In genomic region chr2:235727891-235728380, GRCh38 we compare ENCODE assay signal across 16 cellular contexts.
"Had no signal": no experiment of that assay in that cellular context is flagged by ENCODE, and none has a peak within 500 bp of the region (broad histone marks: within the 10 kb centered on the region; RNA-seq: fewer than 3 reads in every experiment).

No MANE protein-coding gene starts in this region.

- H3K9me3 Mint-ChIP-seq: immature natural killer cell; naive B cell; stimulated activated effector memory CD8-positive, alpha-beta T cell treated with anti-CD3 and anti-CD28 coated beads, Interleukin-12 subunit alpha, Interleukin-12 subunit beta, amount 100 ng/mL, for 72 hours; stimulated activated naive CD8-positive, alpha-beta T cell treated with anti-CD3 and anti-CD28 coated beads, Interleukin-15, Interleukin-2, amounts not matched to agents 100 ng/mL and 50 ng/mL, for 24 hours; type B pancreatic cell had no signal

- H3K9me3 ChIP-seq: gastroesophageal sphincter, thoracic aorta had no signal

- H3K4me3 Mint-ChIP-seq: immature natural killer cell; naive B cell; stimulated activated effector memory CD8-positive, alpha-beta T cell treated with anti-CD3 and anti-CD28 coated beads, Interleukin-12 subunit alpha, Interleukin-12 subunit beta, amount 100 ng/mL, for 72 hours; stimulated activated naive CD8-positive, alpha-beta T cell treated with anti-CD3 and anti-CD28 coated beads, Interleukin-15, Interleukin-2, amounts not matched to agents 100 ng/mL and 50 ng/mL, for 24 hours; type B pancreatic cell had no signal

- H3K4me1 Mint-ChIP-seq: naive B cell had no signal

- H3K27me3 Mint-ChIP-seq: stimulated activated naive CD8-positive, alpha-beta T cell treated with anti-CD3 and anti-CD28 coated beads, Interleukin-15, Interleukin-2, amounts not matched to agents 100 ng/mL and 50 ng/mL, for 24 hours; type B pancreatic cell had no signal

- H3K36me3 Mint-ChIP-seq: naive B cell; stimulated activated effector memory CD8-positive, alpha-beta T cell treated with anti-CD3 and anti-CD28 coated beads, Interleukin-12 subunit alpha, Interleukin-12 subunit beta, amount 100 ng/mL, for 72 hours had no signal

- H3K4me3 ChIP-seq: coronary artery, gastroesophageal sphincter, lung, smooth muscle cell, thoracic aorta had no signal

- H3K27me3 ChIP-seq: gastroesophageal sphincter had no signal

- H3K27ac ChIP-seq: coronary artery, thoracic aorta had no signal

- ATAC-seq: stimulated activated effector memory CD8-positive, alpha-beta T cell treated with anti-CD3 and anti-CD28 coated beads, Interleukin-12 subunit alpha, Interleukin-12 subunit beta, amount 100 ng/mL, for 72 hours had no signal

- DNase-seq: effector CD8-positive, alpha-beta T cell; immature natural killer cell; left ventricle myocardium superior; mesendoderm; naive B cell; right cardiac atrium; stimulated activated CD4-positive, alpha-beta T cell treated with anti-CD3 and anti-CD28 coated beads, Interleukin-4, amount 100 ng/mL, for 1 hour; stimulated activated CD8-positive, alpha-beta memory T cell treated with anti-CD3 and anti-CD28 coated beads, Interleukin-4, amount 100 ng/mL, for 48 hours had no signal

- H3K36me3 ChIP-seq: gastroesophageal sphincter, thoracic aorta had no signal

- H3K4me2 ChIP-seq: smooth muscle cell had no signal

- H3K27ac Mint-ChIP-seq: stimulated activated effector memory CD8-positive, alpha-beta T cell treated with anti-CD3 and anti-CD28 coated beads, Interleukin-12 subunit alpha, Interleukin-12 subunit beta, amount 100 ng/mL, for 72 hours; stimulated activated naive CD8-positive, alpha-beta T cell treated with anti-CD3 and anti-CD28 coated beads, Interleukin-15, Interleukin-2, amounts not matched to agents 100 ng/mL and 50 ng/mL, for 24 hours; type B pancreatic cell had no signal
